Comparison of ENCODE assay signal across 9 cellular contexts in the genomic region with DNA sequence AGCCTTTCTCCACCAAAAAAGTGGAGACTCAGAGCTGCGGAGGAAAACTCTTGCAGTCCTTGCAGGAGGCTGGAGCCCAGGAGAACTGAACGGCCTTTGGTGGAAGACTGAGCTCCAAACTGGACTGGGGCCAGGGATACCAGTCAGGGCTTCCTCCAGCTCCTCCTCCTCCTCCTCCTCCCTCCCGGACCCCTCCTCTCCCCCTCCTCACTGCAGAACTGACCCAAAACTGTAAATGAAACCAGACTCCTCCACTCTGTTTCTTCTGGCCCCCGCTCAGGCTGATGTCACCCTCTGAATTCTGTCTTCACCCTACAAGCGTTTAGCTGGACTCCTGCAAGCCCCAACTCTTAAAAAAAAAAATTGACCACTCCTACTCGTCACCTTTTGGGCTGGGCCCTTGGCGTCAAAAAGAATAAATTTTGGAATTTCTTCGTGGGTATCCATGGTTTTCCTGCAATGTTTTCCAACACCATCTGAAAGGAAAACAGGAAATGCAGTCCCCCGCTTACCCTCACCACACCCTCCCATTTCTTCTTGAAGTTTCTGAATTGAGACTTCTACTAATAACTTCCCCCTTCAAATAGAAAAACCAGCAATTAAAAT. TPM values are rescaled to one million over a fixed set of nuclear protein-coding genes. Genes with fewer than 3 reads are reported as not detected.
DNase-seq lines count a peak whose midpoint lies in the region; FAIRE-seq lines count a peak whose summit lies in the region.
"Had no signal": no experiment of that assay in that cellular context is flagged by ENCODE, and none has a peak within 500 bp of the region (broad histone marks: within the 10 kb centered on the region; RNA-seq: fewer than 3 reads in every experiment).

Gene COL6A3 (minus strand): TSS at position 109 of the 606 bp plus-strand sequence. CDS start 17,347 bp downstream, outside the sequence.

- H3K9me3 ChIP-seq in MG63 (no peaks in the 10 kb centered on the region), mesodermal cell (ENCODE audit: control insufficient read depth, low read length) (no peaks in the 10 kb centered on the region), thymus (ENCODE audit: control insufficient read depth) (no peaks in the 10 kb centered on the region)

- peak; percentile 97 for DNase-seq in MG63
- no peak for DNase-seq in kidney glomerular epithelial cell (lab: John Stamatoyannopoulos, UW)
- DNase-seq in stimulated activated CD4-positive, alpha-beta T cell treated with anti-CD3 and anti-CD28 coated beads, Interleukin-2, amount 100 ng/mL, for 24 hours, result no peak
- DNase-seq in NCI-H1417 treated with DMSO at 0.1 percent for 48 hours (lab: John Stamatoyannopoulos, UW), result no peak
- DNase-seq: NK-92 treated with Interleukin-12 subunit alpha and Interleukin-12 subunit beta, amount 100 ng/mL, for 24 hours had no signal

- peaks cover 42% of the 10 kb centered on the region for H3K36me3 ChIP-seq in MG63
- H3K36me3 ChIP-seq in mesodermal cell (ENCODE audit: control insufficient read depth, insufficient read depth, low read length), result no peaks in the 10 kb centered on the region
- no peaks in the 10 kb centered on the region for H3K36me3 ChIP-seq in thymus (ENCODE audit: control insufficient read depth, insufficient read depth)

- H3K27me3 ChIP-seq in MG63 (no peaks in the 10 kb centered on the region), thymus (ENCODE audit: control insufficient read depth, insufficient read depth) (peaks cover 3% of the 10 kb centered on the region)

- H3K4me3 ChIP-seq in MG63, result peak within 1 kb of the TSS; percentile 97
- H3K4me3 ChIP-seq in mesodermal cell (ENCODE audit: extremely low read depth, insufficient read depth, low read length, poor library complexity, severe bottlenecking), result peak within 1 kb of the TSS; percentile 35
- H3K4me3 ChIP-seq in thymus (ENCODE audit: low read length), result no peak within 1 kb of the TSS

- FAIRE-seq in endometrium (lab: Jason Lieb, UNC), result peak; percentile 92

- peaks cover 29% of the 10 kb centered on the region for H3K4me1 ChIP-seq in mesodermal cell (ENCODE audit: control insufficient read depth, insufficient read depth, low read length, poor library complexity, severe bottlenecking)
- no peaks in the 10 kb centered on the region for H3K4me1 ChIP-seq in thymus (ENCODE audit: control insufficient read depth, insufficient read depth, low read length)

- H3K27ac ChIP-seq in mesodermal cell (ENCODE audit: low read depth, low read length, severe bottlenecking), result peak within 1 kb of the TSS; percentile 47
- peak within 1 kb of the TSS; percentile 36 for H3K27ac ChIP-seq in thymus (ENCODE audit: low read depth)
- H3K27ac ChIP-seq: KMS-11 had no signal

- WGBS in mesodermal cell (ENCODE audit: insufficient coverage in 2 of 2), 2 experiments, result 71 to 74% methylated on average over 8 of the region's 9 CpGs
- 75% methylated on average over 8 of the region's 9 CpGs for WGBS in thymus

RNA-seq across cellular contexts. Expression of gene COL6A3, which starts in this region (rescaled TPM):
- 465 and 564 TPM in 2 replicates for total RNA-seq in MG63 (2014; rRNA removed; shearing (Covaris generic); ENCODE audit: low replicate concordance)
- polyA plus RNA-seq in mesodermal cell (2013, experiment 1 of 2), result 221 TPM
- polyA plus RNA-seq in mesodermal cell (2013, experiment 2 of 2), result 227 TPM
- polyA plus RNA-seq in thymus, result 36.2 TPM
